16 cellular contexts compared by ENCODE assay signal in the genomic region with DNA sequence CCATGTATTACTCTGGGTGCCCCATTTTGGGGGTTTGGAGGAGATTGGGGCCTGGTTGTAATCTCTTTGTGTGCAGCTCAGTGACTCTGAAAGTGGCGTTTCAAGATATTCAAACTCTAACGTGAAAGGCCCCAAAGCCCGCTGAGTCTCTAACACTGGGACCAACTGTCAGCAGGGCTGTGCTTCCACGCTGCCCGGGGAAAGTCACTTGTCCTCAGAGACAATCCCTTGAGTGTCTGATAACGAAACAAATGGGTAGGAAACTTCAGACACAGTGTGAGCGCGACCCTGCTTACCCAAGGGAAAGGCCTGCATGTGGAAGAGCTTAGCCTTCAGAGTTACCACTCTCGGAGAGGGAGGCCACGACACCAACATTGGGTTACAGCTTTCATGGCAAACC. TPM values are rescaled to one million over a fixed set of nuclear protein-coding genes. Genes with fewer than 3 reads are reported as not detected.
DNase-seq lines count a peak whose midpoint lies in the region; ATAC-seq and TF ChIP-seq lines count a peak whose summit lies in the region.
"Had no signal": no experiment of that assay in that cellular context is flagged by ENCODE, and none has a peak within 500 bp of the region (broad histone marks: within the 10 kb centered on the region; RNA-seq: fewer than 3 reads in every experiment).

No MANE protein-coding gene starts in this region.

- TF ChIP-seq POLR2A in lower leg skin (IDR thresholded peaks at IDR 0.05), result no peak

- peaks cover 18 to 33% of the 10 kb centered on the region in 2 donors for H3K36me3 Mint-ChIP-seq in activated T-cell treated with anti-CD3 and anti-CD28 coated beads, Interleukin-2, amount 50 U/mL, for 72 hours (ENCODE audit: insufficient read depth in 2 of 2)

- intact Hi-C loops in lower leg skin (cut with DNase I; ENCODE audit: low total_unique reads), result no loop called here

- peaks cover 71% of the 10 kb centered on the region for H3K4me1 Mint-ChIP-seq in activated T-cell treated with anti-CD3 and anti-CD28 coated beads, Interleukin-2, amount 50 U/mL, for 72 hours (ENCODE audit: low read depth)

- no peak overlapping the region for H3K4me3 ChIP-seq in lower leg skin (ENCODE audit: low read depth, poor library complexity, severe bottlenecking)
- H3K4me3 ChIP-seq: GM12878 had no signal

- H3K9me3 Mint-ChIP-seq in activated T-cell treated with anti-CD3 and anti-CD28 coated beads, Interleukin-2, amount 50 U/mL, for 72 hours, result peaks cover 0 to 7% of the 10 kb centered on the region in 2 donors

- peak overlapping the region; percentile 99 for H3K27ac Mint-ChIP-seq in activated T-cell treated with anti-CD3 and anti-CD28 coated beads, Interleukin-2, amount 50 U/mL, for 72 hours
- H3K27ac Mint-ChIP-seq: B cell had no signal

- peak; percentile 30 for DNase-seq in stimulated activated CD4-positive, alpha-beta T cell treated with anti-CD3 and anti-CD28 coated beads, Interleukin-4, amount 100 ng/mL, for 24 hours
- DNase-seq in stimulated activated CD4-positive, alpha-beta T cell treated with anti-CD3 and anti-CD28 coated beads, Interleukin-12 subunit alpha, Interleukin-12 subunit beta, amount 100 ng/mL, for 4 hours, result no peak
- DNase-seq in activated T-cell treated with anti-CD3 and anti-CD28 coated beads, Interleukin-2, amount 50 U/mL, for 72 hours, result no peak
- peak; percentile 60 for DNase-seq in mesenteric fat pad (ENCODE audit: low spot score)
- DNase-seq in ureter (ENCODE audit: low spot score), result no peak
- no peak for DNase-seq in T1000 (lab: John Stamatoyannopoulos, UW)
- DNase-seq in lower leg skin (ENCODE audit: low spot score in 2 of 2), result no peak
- DNase-seq in NCI-H2196 (lab: John Stamatoyannopoulos, UW; ENCODE audit: unreplicated experiment), result no peak
- DNase-seq: foreskin fibroblast, NCI-H1694 treated with DMSO at 0.1 percent for 48 hours, NCI-H69, Right ventricle myocardium superior had no signal

- WGBS in lower leg skin, 2 donors, result 80 to 87% methylated on average over 10 of the region's 10 CpGs

- ATAC-seq in activated T-cell treated with anti-CD3 and anti-CD28 coated beads, Interleukin-2, amount 50 U/mL, for 72 hours (replicated peaks in 1 of 2), result peak; percentile 12 to 17
- ATAC-seq: GM12878 had no signal

- peak overlapping the region; percentile 90 to 93 for H3K4me3 Mint-ChIP-seq in activated T-cell treated with anti-CD3 and anti-CD28 coated beads, Interleukin-2, amount 50 U/mL, for 72 hours
- H3K4me3 Mint-ChIP-seq: B cell had no signal

- no peaks in the 10 kb centered on the region for H3K27me3 Mint-ChIP-seq in activated T-cell treated with anti-CD3 and anti-CD28 coated beads, Interleukin-2, amount 50 U/mL, for 72 hours (ENCODE audit: low read depth)

- no peak for TF ChIP-seq CTCF in lower leg skin (IDR thresholded peaks at IDR 0.05)

RNA-seq across cellular contexts. Expression of a gene that starts 0.8 kb away (rescaled TPM):
- 10 to 100 TPM; 54.5 to 57.4 TPM for total RNA-seq in activated T-cell treated with anti-CD3 and anti-CD28 coated beads, Interleukin-2, amount 50 U/mL, for 72 hours
- 0.32 TPM for total RNA-seq in mesenteric fat pad
- total RNA-seq in ureter, result 1.4 TPM
- total RNA-seq in lower leg skin, result under 1 TPM in 1 of 4 donors, not detected in 3; 0.23 TPM
- total RNA-seq: LHCN-M2, Right ventricle myocardium superior had no signal

RNA-seq across cellular contexts. Expression of a gene that starts 8.7 kb away (rescaled TPM):
- total RNA-seq in activated T-cell treated with anti-CD3 and anti-CD28 coated beads, Interleukin-2, amount 50 U/mL, for 72 hours, result 10 to 100 TPM; 57.1 to 91.9 TPM
- total RNA-seq in mesenteric fat pad, result not detected
- total RNA-seq in ureter, result 1.7 TPM
- total RNA-seq in lower leg skin, result under 1 TPM; 0.19 to 0.78 (median 0.36) TPM
- total RNA-seq: LHCN-M2, Right ventricle myocardium superior, tibial nerve had no signal

RNA-seq across cellular contexts. Expression of a gene that starts 38.2 kb away (rescaled TPM):
- total RNA-seq in activated T-cell treated with anti-CD3 and anti-CD28 coated beads, Interleukin-2, amount 50 U/mL, for 72 hours, result 1 to 10 TPM in 1 of 2 donors, under 1 TPM in 1; 0.97 to 1.7 TPM
- not detected for total RNA-seq in mesenteric fat pad
- 2.6 TPM for total RNA-seq in ureter
- total RNA-seq in lower leg skin, result not detected
- total RNA-seq: B cell, GM12878, LHCN-M2, Right ventricle myocardium superior, tibial nerve had no signal

RNA-seq across cellular contexts. Expression of a gene that starts 53.7 kb away (rescaled TPM):
- total RNA-seq in activated T-cell treated with anti-CD3 and anti-CD28 coated beads, Interleukin-2, amount 50 U/mL, for 72 hours, result not detected
- total RNA-seq in mesenteric fat pad (not detected), ureter (not detected), lower leg skin (not detected)
- total RNA-seq: B cell, GM12878, LHCN-M2, Right ventricle myocardium superior, tibial nerve had no signal

Comparison
In these comparisons a context has a peak if more than half of its experiments do, and no peak if none do; other contexts are left out.
1. DNase-seq: peak in stimulated activated CD4-positive, alpha-beta T cell treated with anti-CD3 and anti-CD28 coated beads, Interleukin-4, amount 100 ng/mL, for 24 hours (single experiment) and mesenteric fat pad (single experiment); none in stimulated activated CD4-positive, alpha-beta T cell treated with anti-CD3 and anti-CD28 coated beads, Interleukin-12 subunit alpha, Interleukin-12 subunit beta, amount 100 ng/mL, for 4 hours (single experiment), activated T-cell treated with anti-CD3 and anti-CD28 coated beads, Interleukin-2, amount 50 U/mL, for 72 hours (0 of 2), ureter (single experiment), T1000 (single experiment), lower leg skin (0 of 2) and NCI-H2196 (single experiment).
2. RNA of a gene that starts 0.8 kb away (total RNA-seq): 54.5 to 57.4 TPM in activated T-cell treated with anti-CD3 and anti-CD28 coated beads, Interleukin-2, amount 50 U/mL, for 72 hours; 1.4 TPM in ureter (single experiment), 0.32 TPM in mesenteric fat pad (single experiment) and 0.23 TPM in lower leg skin; every median in the first group is over 10 times any median in the second.
3. RNA of a gene that starts 8.7 kb away (total RNA-seq): 57.1 to 91.9 TPM in activated T-cell treated with anti-CD3 and anti-CD28 coated beads, Interleukin-2, amount 50 U/mL, for 72 hours; 1.7 TPM in ureter (single experiment), 0.19 to 0.78 TPM in lower leg skin and not detected in mesenteric fat pad (single experiment); every median in the first group is over 10 times any median in the second.